11 cellular contexts compared by ENCODE assay signal in genomic region chr22:23066200-23067022, GRCh38.
DNase-seq lines count a peak whose midpoint lies in the region; ATAC-seq lines count a peak whose summit lies in the region.
"Had no signal": no experiment of that assay in that cellular context is flagged by ENCODE, and none has a peak within 500 bp of the region (broad histone marks: within the 10 kb centered on the region; RNA-seq: fewer than 3 reads in every experiment).

No MANE protein-coding gene starts in this region.

- no peak for ATAC-seq in stimulated activated naive CD8-positive, alpha-beta T cell treated with anti-CD3 and anti-CD28 coated beads, Interleukin-15, Interleukin-2, amounts not matched to agents 100 U/mL and 50 U/mL, for 24 hours
- ATAC-seq in HG03439 (IDR thresholded peaks at IDR 0.05; ENCODE audit: unreplicated experiment) (no peak), GM18870 (IDR thresholded peaks at IDR 0.05; ENCODE audit: unreplicated experiment) (no peak)
- ATAC-seq: activated naive CD4-positive, alpha-beta T cell treated with anti-CD3 and anti-CD28 coated beads, Interleukin-2, amount 50 U/mL, for 72 hours had no signal

- DNase-seq in activated CD4-positive, alpha-beta T cell treated with anti-CD3 and anti-CD28 coated beads for 48 hours: peak; percentile 0
- no peak for DNase-seq in activated CD4-positive, alpha-beta T cell treated with anti-CD3 and anti-CD28 coated beads for 4 hours
- DNase-seq in activated CD8-positive, alpha-beta memory T cell treated with anti-CD3 and anti-CD28 coated beads for 24 hours: peak; percentile 51
- DNase-seq in islet precursor cell: peak; percentile 15
- peak; percentile 1 for DNase-seq in stimulated activated naive CD8-positive, alpha-beta T cell treated with anti-CD3 and anti-CD28 coated beads, Interleukin-15, Interleukin-2, amounts not matched to agents 100 U/mL and 50 U/mL, for 24 hours
- no peak for DNase-seq in globus pallidus (ENCODE audit: low spot score)
- DNase-seq: KG1, NCI-H1105 had no signal

Comparison
In these comparisons a context has a peak if more than half of its experiments do, and no peak if none do; other contexts are left out.
1. DNase-seq: peak in activated CD4-positive, alpha-beta T cell treated with anti-CD3 and anti-CD28 coated beads for 48 hours (single experiment), activated CD8-positive, alpha-beta memory T cell treated with anti-CD3 and anti-CD28 coated beads for 24 hours (single experiment), islet precursor cell (single experiment) and stimulated activated naive CD8-positive, alpha-beta T cell treated with anti-CD3 and anti-CD28 coated beads, Interleukin-15, Interleukin-2, amounts not matched to agents 100 U/mL and 50 U/mL, for 24 hours (single experiment); none in activated CD4-positive, alpha-beta T cell treated with anti-CD3 and anti-CD28 coated beads for 4 hours (0 of 2) and globus pallidus (single experiment).